In the genomic region with DNA sequence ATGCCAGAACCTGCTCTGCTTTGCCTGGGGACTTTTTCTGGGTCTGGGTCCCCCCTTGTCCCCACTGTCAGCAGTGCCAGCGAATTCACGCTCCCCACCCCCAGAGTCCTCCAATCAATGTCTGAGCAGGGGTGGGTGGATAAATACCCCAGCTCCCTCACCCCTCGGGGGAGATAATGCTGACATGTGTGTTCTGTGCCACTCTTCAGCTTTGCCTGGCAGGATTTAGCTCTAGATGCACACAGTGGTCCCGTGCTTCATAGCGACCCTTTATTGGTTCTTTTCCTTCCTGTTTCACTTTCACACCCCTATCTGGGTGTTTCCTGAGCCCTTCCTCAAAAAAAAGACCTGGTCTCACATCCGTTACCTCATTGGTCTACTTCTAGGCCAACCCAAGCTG, we compare ENCODE assay signal across 2 cellular contexts.
TF ChIP-seq lines count a peak whose summit lies in the region.

No MANE protein-coding gene starts in this region.

TF ChIP-seq in HepG2, 621 proteins besides CTCF, POLR2A, EP300 and RAD21:
- TF ChIP-seq MAFK (conservative IDR thresholded peaks at IDR 0.05 in 1 of 2, IDR thresholded peaks at IDR 0.05 in 1 of 2; ENCODE audit: low read length in 2 of 2) (peak; percentile 64 to 75; a peak in 3 of 4 replicates), ZFP90 (CRISPR knock-in tag; IDR thresholded peaks at IDR 0.05; ENCODE audit: borderline replicate concordance) (no peak), FOXM1 (CRISPR knock-in tag; IDR thresholded peaks at IDR 0.05) (no peak), NCOA1 (CRISPR knock-in tag; IDR thresholded peaks at IDR 0.05) (no peak), GATA4 (IDR thresholded peaks at IDR 0.05; ENCODE audit: borderline replicate concordance, low read depth) (no peak), MAFF (IDR thresholded peaks at IDR 0.05; ENCODE audit: low read depth, low read length) (peak; percentile 53; the same call in 1 of the 2 replicates), KLF9 (CRISPR knock-in tag; IDR thresholded peaks at IDR 0.05; ENCODE audit: low read depth) (no peak), AKAP8 (CRISPR knock-in tag; IDR thresholded peaks at IDR 0.05) (no peak), ZNF160 (CRISPR knock-in tag; IDR thresholded peaks at IDR 0.05) (no peak), ZNF253 (CRISPR knock-in tag; IDR thresholded peaks at IDR 0.05; ENCODE audit: borderline replicate concordance) (no peak), JUN (CRISPR knock-in tag; IDR thresholded peaks at IDR 0.05) (no peak), NFIC (IDR thresholded peaks at IDR 0.05; ENCODE audit: low read length) (no peak)

TF ChIP-seq in H1, 55 proteins besides CTCF, POLR2A, EP300 and RAD21:
- no peak for TF ChIP-seq KDM1A (IDR thresholded peaks at IDR 0.05; ENCODE audit: borderline replicate concordance, low read length)
- no peak for TF ChIP-seq KDM5A (IDR thresholded peaks at IDR 0.05; ENCODE audit: low read length)
- TF ChIP-seq, protein P1, sequence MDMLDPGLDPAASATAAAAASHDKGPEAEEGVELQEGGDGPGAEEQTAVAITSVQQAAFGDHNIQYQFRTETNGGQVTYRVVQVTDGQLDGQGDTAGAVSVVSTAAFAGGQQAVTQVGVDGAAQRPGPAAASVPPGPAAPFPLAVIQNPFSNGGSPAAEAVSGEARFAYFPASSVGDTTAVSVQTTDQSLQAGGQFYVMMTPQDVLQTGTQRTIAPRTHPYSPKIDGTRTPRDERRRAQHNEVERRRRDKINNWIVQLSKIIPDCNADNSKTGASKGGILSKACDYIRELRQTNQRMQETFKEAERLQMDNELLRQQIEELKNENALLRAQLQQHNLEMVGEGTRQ (IDR thresholded peaks at IDR 0.05; ENCODE audit: low read length), result no peak
- TF ChIP-seq TBP (IDR thresholded peaks at IDR 0.05; ENCODE audit: low read depth, low read length), result no peak
- TF ChIP-seq TAF1 (IDR thresholded peaks at IDR 0.05; ENCODE audit: low read depth, low read length), result no peak
- no peak for TF ChIP-seq GTF2F1 (IDR thresholded peaks at IDR 0.05; ENCODE audit: borderline replicate concordance, low read depth, low read length)
- TF ChIP-seq ZNF274 (IDR thresholded peaks at IDR 0.05; ENCODE audit: borderline replicate concordance, extremely low read depth, low read length), result no peak
- TF ChIP-seq, protein P2, sequence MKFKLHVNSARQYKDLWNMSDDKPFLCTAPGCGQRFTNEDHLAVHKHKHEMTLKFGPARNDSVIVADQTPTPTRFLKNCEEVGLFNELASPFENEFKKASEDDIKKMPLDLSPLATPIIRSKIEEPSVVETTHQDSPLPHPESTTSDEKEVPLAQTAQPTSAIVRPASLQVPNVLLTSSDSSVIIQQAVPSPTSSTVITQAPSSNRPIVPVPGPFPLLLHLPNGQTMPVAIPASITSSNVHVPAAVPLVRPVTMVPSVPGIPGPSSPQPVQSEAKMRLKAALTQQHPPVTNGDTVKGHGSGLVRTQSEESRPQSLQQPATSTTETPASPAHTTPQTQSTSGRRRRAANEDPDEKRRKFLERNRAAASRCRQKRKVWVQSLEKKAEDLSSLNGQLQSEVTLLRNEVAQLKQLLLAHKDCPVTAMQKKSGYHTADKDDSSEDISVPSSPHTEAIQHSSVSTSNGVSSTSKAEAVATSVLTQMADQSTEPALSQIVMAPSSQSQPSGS (IDR thresholded peaks at IDR 0.05; ENCODE audit: low read length), result no peak
- no peak for TF ChIP-seq TAF7 (optimal IDR thresholded peaks at IDR 0.05; ENCODE audit: borderline replicate concordance, low read depth, low read length)
- TF ChIP-seq, protein P3, sequence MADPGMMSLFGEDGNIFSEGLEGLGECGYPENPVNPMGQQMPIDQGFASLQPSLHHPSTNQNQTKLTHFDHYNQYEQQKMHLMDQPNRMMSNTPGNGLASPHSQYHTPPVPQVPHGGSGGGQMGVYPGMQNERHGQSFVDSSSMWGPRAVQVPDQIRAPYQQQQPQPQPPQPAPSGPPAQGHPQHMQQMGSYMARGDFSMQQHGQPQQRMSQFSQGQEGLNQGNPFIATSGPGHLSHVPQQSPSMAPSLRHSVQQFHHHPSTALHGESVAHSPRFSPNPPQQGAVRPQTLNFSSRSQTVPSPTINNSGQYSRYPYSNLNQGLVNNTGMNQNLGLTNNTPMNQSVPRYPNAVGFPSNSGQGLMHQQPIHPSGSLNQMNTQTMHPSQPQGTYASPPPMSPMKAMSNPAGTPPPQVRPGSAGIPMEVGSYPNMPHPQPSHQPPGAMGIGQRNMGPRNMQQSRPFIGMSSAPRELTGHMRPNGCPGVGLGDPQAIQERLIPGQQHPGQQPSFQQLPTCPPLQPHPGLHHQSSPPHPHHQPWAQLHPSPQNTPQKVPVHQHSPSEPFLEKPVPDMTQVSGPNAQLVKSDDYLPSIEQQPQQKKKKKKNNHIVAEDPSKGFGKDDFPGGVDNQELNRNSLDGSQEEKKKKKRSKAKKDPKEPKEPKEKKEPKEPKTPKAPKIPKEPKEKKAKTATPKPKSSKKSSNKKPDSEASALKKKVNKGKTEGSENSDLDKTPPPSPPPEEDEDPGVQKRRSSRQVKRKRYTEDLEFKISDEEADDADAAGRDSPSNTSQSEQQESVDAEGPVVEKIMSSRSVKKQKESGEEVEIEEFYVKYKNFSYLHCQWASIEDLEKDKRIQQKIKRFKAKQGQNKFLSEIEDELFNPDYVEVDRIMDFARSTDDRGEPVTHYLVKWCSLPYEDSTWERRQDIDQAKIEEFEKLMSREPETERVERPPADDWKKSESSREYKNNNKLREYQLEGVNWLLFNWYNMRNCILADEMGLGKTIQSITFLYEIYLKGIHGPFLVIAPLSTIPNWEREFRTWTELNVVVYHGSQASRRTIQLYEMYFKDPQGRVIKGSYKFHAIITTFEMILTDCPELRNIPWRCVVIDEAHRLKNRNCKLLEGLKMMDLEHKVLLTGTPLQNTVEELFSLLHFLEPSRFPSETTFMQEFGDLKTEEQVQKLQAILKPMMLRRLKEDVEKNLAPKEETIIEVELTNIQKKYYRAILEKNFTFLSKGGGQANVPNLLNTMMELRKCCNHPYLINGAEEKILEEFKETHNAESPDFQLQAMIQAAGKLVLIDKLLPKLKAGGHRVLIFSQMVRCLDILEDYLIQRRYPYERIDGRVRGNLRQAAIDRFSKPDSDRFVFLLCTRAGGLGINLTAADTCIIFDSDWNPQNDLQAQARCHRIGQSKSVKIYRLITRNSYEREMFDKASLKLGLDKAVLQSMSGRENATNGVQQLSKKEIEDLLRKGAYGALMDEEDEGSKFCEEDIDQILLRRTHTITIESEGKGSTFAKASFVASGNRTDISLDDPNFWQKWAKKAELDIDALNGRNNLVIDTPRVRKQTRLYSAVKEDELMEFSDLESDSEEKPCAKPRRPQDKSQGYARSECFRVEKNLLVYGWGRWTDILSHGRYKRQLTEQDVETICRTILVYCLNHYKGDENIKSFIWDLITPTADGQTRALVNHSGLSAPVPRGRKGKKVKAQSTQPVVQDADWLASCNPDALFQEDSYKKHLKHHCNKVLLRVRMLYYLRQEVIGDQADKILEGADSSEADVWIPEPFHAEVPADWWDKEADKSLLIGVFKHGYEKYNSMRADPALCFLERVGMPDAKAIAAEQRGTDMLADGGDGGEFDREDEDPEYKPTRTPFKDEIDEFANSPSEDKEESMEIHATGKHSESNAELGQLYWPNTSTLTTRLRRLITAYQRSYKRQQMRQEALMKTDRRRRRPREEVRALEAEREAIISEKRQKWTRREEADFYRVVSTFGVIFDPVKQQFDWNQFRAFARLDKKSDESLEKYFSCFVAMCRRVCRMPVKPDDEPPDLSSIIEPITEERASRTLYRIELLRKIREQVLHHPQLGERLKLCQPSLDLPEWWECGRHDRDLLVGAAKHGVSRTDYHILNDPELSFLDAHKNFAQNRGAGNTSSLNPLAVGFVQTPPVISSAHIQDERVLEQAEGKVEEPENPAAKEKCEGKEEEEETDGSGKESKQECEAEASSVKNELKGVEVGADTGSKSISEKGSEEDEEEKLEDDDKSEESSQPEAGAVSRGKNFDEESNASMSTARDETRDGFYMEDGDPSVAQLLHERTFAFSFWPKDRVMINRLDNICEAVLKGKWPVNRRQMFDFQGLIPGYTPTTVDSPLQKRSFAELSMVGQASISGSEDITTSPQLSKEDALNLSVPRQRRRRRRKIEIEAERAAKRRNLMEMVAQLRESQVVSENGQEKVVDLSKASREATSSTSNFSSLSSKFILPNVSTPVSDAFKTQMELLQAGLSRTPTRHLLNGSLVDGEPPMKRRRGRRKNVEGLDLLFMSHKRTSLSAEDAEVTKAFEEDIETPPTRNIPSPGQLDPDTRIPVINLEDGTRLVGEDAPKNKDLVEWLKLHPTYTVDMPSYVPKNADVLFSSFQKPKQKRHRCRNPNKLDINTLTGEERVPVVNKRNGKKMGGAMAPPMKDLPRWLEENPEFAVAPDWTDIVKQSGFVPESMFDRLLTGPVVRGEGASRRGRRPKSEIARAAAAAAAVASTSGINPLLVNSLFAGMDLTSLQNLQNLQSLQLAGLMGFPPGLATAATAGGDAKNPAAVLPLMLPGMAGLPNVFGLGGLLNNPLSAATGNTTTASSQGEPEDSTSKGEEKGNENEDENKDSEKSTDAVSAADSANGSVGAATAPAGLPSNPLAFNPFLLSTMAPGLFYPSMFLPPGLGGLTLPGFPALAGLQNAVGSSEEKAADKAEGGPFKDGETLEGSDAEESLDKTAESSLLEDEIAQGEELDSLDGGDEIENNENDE (IDR thresholded peaks at IDR 0.05; ENCODE audit: insufficient replicate concordance, low read length), result no peak
- no peak for TF ChIP-seq POU5F1 (IDR thresholded peaks at IDR 0.05; ENCODE audit: low read depth, low read length)
- no peak for TF ChIP-seq CHD1 (IDR thresholded peaks at IDR 0.05; ENCODE audit: low read depth, low read length)
- TF ChIP-seq BRCA1 (IDR thresholded peaks at IDR 0.05; ENCODE audit: low read depth, low read length), result no peak
- TF ChIP-seq CEBPB (IDR thresholded peaks at IDR 0.05; ENCODE audit: low read depth, low read length), result no peak
